Comparison of ENCODE assay signal across 22 cellular contexts in genomic region chr7:2271273-2272026, GRCh38.
"Had no signal": no experiment of that assay in that cellular context is flagged by ENCODE, and none has a peak within 500 bp of the region (broad histone marks: within the 10 kb centered on the region; RNA-seq: fewer than 3 reads in every experiment).

No MANE protein-coding gene starts in this region.

- H3K4me1 ChIP-seq: gastrocnemius medialis had no signal

- H3K27ac Mint-ChIP-seq: activated CD4-positive, alpha-beta T cell treated with anti-CD3 and anti-CD28 coated beads, Interleukin-2, amount 10 ng/mL, durations not matched to agents 7 days and 5 days; activated naive CD8-positive, alpha-beta T cell treated with anti-CD3 and anti-CD28 coated beads for 36 hours; brain; naive thymus-derived CD4-positive, alpha-beta T cell had no signal

- H3K9me3 ChIP-seq: gastrocnemius medialis, mucosa of descending colon, neutrophil, tibial nerve, vagina had no signal

- H3K36me3 Mint-ChIP-seq: activated naive CD8-positive, alpha-beta T cell treated with anti-CD3 and anti-CD28 coated beads for 36 hours had no signal

- H3K27me3 Mint-ChIP-seq: activated CD4-positive, alpha-beta T cell treated with anti-CD3 and anti-CD28 coated beads, Interleukin-2, amount 10 ng/mL, durations not matched to agents 7 days and 5 days; activated naive CD8-positive, alpha-beta T cell treated with anti-CD3 and anti-CD28 coated beads for 36 hours; brain; naive thymus-derived CD4-positive, alpha-beta T cell had no signal

- H3K27ac ChIP-seq: epithelial cell of prostate, gastrocnemius medialis, neutrophil, tibial nerve, vagina had no signal

- ATAC-seq: gastrocnemius medialis; left lobe of liver; mucosa of descending colon; naive thymus-derived CD4-positive, alpha-beta T cell had no signal

- H3K36me3 ChIP-seq: gastrocnemius medialis had no signal

- H3K27me3 ChIP-seq: gastrocnemius medialis, neutrophil, tibial nerve, vagina had no signal

- H3K4me1 Mint-ChIP-seq: activated CD4-positive, alpha-beta T cell treated with anti-CD3 and anti-CD28 coated beads, Interleukin-2, amount 10 ng/mL, durations not matched to agents 7 days and 5 days; activated naive CD8-positive, alpha-beta T cell treated with anti-CD3 and anti-CD28 coated beads for 36 hours; naive thymus-derived CD4-positive, alpha-beta T cell had no signal

- H3K4me3 Mint-ChIP-seq: activated CD4-positive, alpha-beta T cell treated with anti-CD3 and anti-CD28 coated beads, Interleukin-2, amount 10 ng/mL, durations not matched to agents 7 days and 5 days; activated naive CD8-positive, alpha-beta T cell treated with anti-CD3 and anti-CD28 coated beads for 36 hours; brain; naive thymus-derived CD4-positive, alpha-beta T cell had no signal

- DNase-seq: activated CD4-positive, alpha-beta T cell treated with anti-CD3 and anti-CD28 coated beads, Interleukin-2, amount 10 ng/mL, durations not matched to agents 7 days and 5 days; activated CD4-positive, CD25-positive, alpha-beta regulatory T cell; activated CD8-positive, alpha-beta memory T cell treated with anti-CD3 and anti-CD28 coated beads, Interleukin-2, amount 50 U/mL, for 48 hours; activated gamma-delta T cell treated with Interleukin-2 at 50 U/mL for 16 hours; activated naive CD8-positive, alpha-beta T cell treated with anti-CD3 and anti-CD28 coated beads for 36 hours; central memory CD4-positive, alpha-beta T cell; cortex of kidney; effector CD4-positive, alpha-beta T cell; gastrocnemius medialis; islet precursor cell; mucosa of descending colon; naive thymus-derived CD4-positive, alpha-beta T cell; stimulated activated CD4-positive, alpha-beta T cell treated with anti-CD3 and anti-CD28 coated beads, Interleukin-15, amount 100 ng/mL, for 24 hours; stimulated activated CD4-positive, alpha-beta T cell treated with anti-CD3 and anti-CD28 coated beads, Interleukin-4, amount 100 ng/mL, for 1 hour; stimulated activated naive CD4-positive, alpha-beta T cell treated with Interleukin-2 at 50 U/mL for 16 hours; T-helper 2 cell had no signal

- H3K9me3 Mint-ChIP-seq: activated CD4-positive, alpha-beta T cell treated with anti-CD3 and anti-CD28 coated beads, Interleukin-2, amount 10 ng/mL, durations not matched to agents 7 days and 5 days; activated naive CD8-positive, alpha-beta T cell treated with anti-CD3 and anti-CD28 coated beads for 36 hours; naive thymus-derived CD4-positive, alpha-beta T cell had no signal

- H3K4me3 ChIP-seq: gastrocnemius medialis, mucosa of descending colon, tibial nerve, vagina had no signal
